ENCODE assay signal across 11 cellular contexts in the genomic region with DNA sequence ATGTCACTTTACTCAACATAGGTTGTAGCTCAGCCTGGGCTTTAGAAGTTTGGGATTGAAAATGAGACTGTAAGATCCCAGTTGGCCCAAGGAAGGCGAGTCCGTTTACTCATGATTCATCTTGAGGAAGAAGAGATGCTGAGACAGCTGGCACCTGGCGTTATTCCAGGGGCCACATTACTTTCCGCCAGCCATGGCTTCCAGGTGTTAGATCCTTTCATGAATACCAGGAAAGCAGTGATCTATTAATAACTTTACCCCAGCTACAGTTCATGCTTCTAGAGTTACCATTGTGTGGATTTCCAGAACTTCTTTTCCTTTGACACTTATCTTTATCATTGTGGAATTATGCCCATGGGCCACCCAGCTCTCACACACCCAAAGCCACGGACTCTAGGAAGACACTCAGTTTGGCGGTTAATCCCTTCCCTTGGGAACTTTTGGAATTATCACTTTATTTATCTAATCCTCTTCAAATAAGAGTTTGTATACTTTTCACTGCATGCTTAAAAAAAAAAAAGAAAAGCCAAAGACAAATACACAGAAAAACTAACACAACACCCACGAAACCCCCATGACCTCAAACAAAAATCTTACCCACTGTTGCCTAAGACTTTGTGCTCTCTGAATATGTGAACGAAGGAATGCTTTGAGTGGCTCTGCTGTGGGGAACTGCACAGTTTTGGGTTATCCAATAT. TPM values are rescaled to one million over a fixed set of nuclear protein-coding genes. Genes with fewer than 3 reads are reported as not detected.
DNase-seq lines count a peak whose midpoint lies in the region; ATAC-seq and TF ChIP-seq lines count a peak whose summit lies in the region.
"Had no signal": no experiment of that assay in that cellular context is flagged by ENCODE, and none has a peak within 500 bp of the region (broad histone marks: within the 10 kb centered on the region; RNA-seq: fewer than 3 reads in every experiment).

No MANE protein-coding gene starts in this region.

- no peak overlapping the region for H3K9ac ChIP-seq in endodermal cell (ENCODE audit: extremely low read depth, low read length, poor library complexity, severe bottlenecking)

- intact Hi-C loops in natural killer cell (cut with micrococcal nuclease): no loop called here

- WGBS in endodermal cell (ENCODE audit: insufficient coverage in 1 of 2, insufficient read length in 1 of 2), 2 experiments: 82 to 95% methylated on average over 4 to 8 of the region's 8 CpGs

- H3K27me3 ChIP-seq in MG63: no peaks in the 10 kb centered on the region
- H3K27me3 ChIP-seq in endodermal cell (ENCODE audit: control insufficient read depth, insufficient read depth, low read length, poor library complexity, severe bottlenecking): no peaks in the 10 kb centered on the region

- H3K9me3 ChIP-seq in MG63 (no peaks in the 10 kb centered on the region), endodermal cell (ENCODE audit: control insufficient read depth, low read length) (no peaks in the 10 kb centered on the region)

- H3K4me3 ChIP-seq in MG63: no peak overlapping the region
- H3K4me3 ChIP-seq in endodermal cell (ENCODE audit: low read length): no peak overlapping the region

- no peak for TF ChIP-seq CTCF in endodermal cell (conservative IDR thresholded peaks at IDR 0.05)
- TF ChIP-seq CTCF in natural killer cell (IDR thresholded peaks at IDR 0.05): no peak

- H3K4me1 ChIP-seq in endodermal cell (ENCODE audit: control insufficient read depth, insufficient read depth, low read length): peaks cover 21% of the 10 kb centered on the region

- no peaks in the 10 kb centered on the region for H3K27me3 Mint-ChIP-seq in endodermal cell (ENCODE audit: insufficient read depth)
- peaks cover 4 to 7% of the 10 kb centered on the region in 2 donors for H3K27me3 Mint-ChIP-seq in natural killer cell (ENCODE audit: low read depth in 2 of 2)
- H3K27me3 Mint-ChIP-seq in T-cell: peaks cover 0 to 14% of the 10 kb centered on the region in 2 donors

- POLR2A ChIA-PET in T-cell (lab: Charles Lee): no interaction called here

- CTCF ChIA-PET in T-cell (lab: Charles Lee): no interaction called here

- H3K9me3 Mint-ChIP-seq in endodermal cell: no peaks in the 10 kb centered on the region
- H3K9me3 Mint-ChIP-seq in natural killer cell: no peaks in the 10 kb centered on the region
- H3K9me3 Mint-ChIP-seq in T-cell: no peaks in the 10 kb centered on the region

- H3K4me1 Mint-ChIP-seq in endodermal cell (peaks cover 81% of the 10 kb centered on the region), natural killer cell (no peaks in the 10 kb centered on the region), T-cell (no peaks in the 10 kb centered on the region)

- H3K27ac Mint-ChIP-seq in endodermal cell (peak overlapping the region; percentile 33), natural killer cell (no peak overlapping the region), T-cell (no peak overlapping the region)

- H3K4me3 Mint-ChIP-seq in endodermal cell (peak overlapping the region; percentile 15), natural killer cell (no peak overlapping the region), T-cell (no peak overlapping the region)

- H3K36me3 Mint-ChIP-seq in endodermal cell (ENCODE audit: low read depth) (peaks cover 5% of the 10 kb centered on the region), natural killer cell (no peaks in the 10 kb centered on the region), T-cell (no peaks in the 10 kb centered on the region)

- peak; percentile 52 for DNase-seq in COLO668 (lab: John Stamatoyannopoulos, UW; ENCODE audit: unreplicated experiment)
- peak; percentile 71 for DNase-seq in MG63
- DNase-seq in endodermal cell: no peak
- peak; percentile 28 for DNase-seq in mucosa of gallbladder (ENCODE audit: low spot score)
- no peak for DNase-seq in natural killer cell
- no peak for DNase-seq in T-cell
- DNase-seq: activated CD4-positive, alpha-beta T cell treated with anti-CD3 and anti-CD28 coated beads, Interleukin-2, amount 50 U/mL, for 1 hour; H7; occipital lobe had no signal

- H3K36me3 ChIP-seq in MG63 (peaks cover 16% of the 10 kb centered on the region), endodermal cell (ENCODE audit: control insufficient read depth, insufficient read depth, low read length) (peaks cover 8% of the 10 kb centered on the region)

- no peak overlapping the region for H3K27ac ChIP-seq in endodermal cell (ENCODE audit: low read depth, low read length)

- ATAC-seq in natural killer cell: no peak
- ATAC-seq in activated CD4-positive, CD25-positive, alpha-beta regulatory T cell treated with anti-CD3 and anti-CD28 coated beads, Interleukin-2, amount 50 U/mL, for 24 hours: no peak
- no peak for ATAC-seq in GM21723 (IDR thresholded peaks at IDR 0.05; ENCODE audit: unreplicated experiment)
- no peak for ATAC-seq in T-cell (replicated peaks in 1 of 4)

RNA-seq across cellular contexts. Expression of gene RAI14, which starts 26.9 kb away (rescaled TPM):
- total RNA-seq in MG63 (2014; rRNA removed; shearing (Covaris generic); ENCODE audit: low replicate concordance): 34.4 and 34.6 TPM in 2 replicates
- total RNA-seq in endodermal cell: 10 to 100 TPM; 66.6 to 87.5 TPM
- 68.8 TPM for polyA plus RNA-seq in endodermal cell (2013, experiment 1 of 2)
- polyA plus RNA-seq in endodermal cell (2013, experiment 2 of 2): 63.3 TPM
- total RNA-seq in mucosa of gallbladder: 56.0 TPM
- 1 to 10 TPM in 2 of 3 donors, under 1 TPM in 1; 0.40 to 2.9 (median 2.8) TPM for total RNA-seq in natural killer cell
- total RNA-seq in T-cell: 1 to 10 TPM in 2 of 5 donors, under 1 TPM in 3; 0.59 to 2.2 (median 0.96) TPM

Comparison
In these comparisons a context has a peak if more than half of its experiments do, and no peak if none do; other contexts are left out.
1. DNase-seq: peak in COLO668 (single experiment), MG63 (single experiment) and mucosa of gallbladder (single experiment); none in endodermal cell (single experiment), natural killer cell (single experiment) and T-cell (0 of 34).